Comparison of ENCODE assay signal across 8 cellular contexts in genomic region chr22:37457093-37457893, GRCh38. TPM values are rescaled to one million over a fixed set of nuclear protein-coding genes. Genes with fewer than 3 reads are reported as not detected.
DNase-seq lines count a peak whose midpoint lies in the region; ATAC-seq and TF ChIP-seq lines count a peak whose summit lies in the region.

No MANE protein-coding gene starts in this region.

- 40% methylated on average over 4 of the region's 4 CpGs for WGBS in prostate gland
- 33 to 35% methylated on average over 4 of the region's 4 CpGs for WGBS in aorta, 2 donors

- no peaks in the 10 kb centered on the region for H3K27me3 ChIP-seq in prostate gland (replicated peaks; ENCODE audit: insufficient read depth)
- H3K27me3 ChIP-seq in aorta (ENCODE audit: control insufficient read depth in 1 of 2, insufficient read depth in 2 of 2, low read length in 1 of 2), result no peaks in the 10 kb centered on the region

- no peaks in the 10 kb centered on the region for H3K9me3 ChIP-seq in prostate gland
- H3K9me3 ChIP-seq in aorta (ENCODE audit: control insufficient read depth, low read length), result no peaks in the 10 kb centered on the region

- H3K4me3 ChIP-seq in prostate gland, result no peak overlapping the region
- no peak overlapping the region for H3K4me3 ChIP-seq in aorta (ENCODE audit: low read length in 2 of 2)

- peak; percentile 48 for DNase-seq in DMS153 treated with DMSO at 0.1 percent for 48 hours (lab: John Stamatoyannopoulos, UW; ENCODE audit: unreplicated experiment)
- DNase-seq in HT-29 (ENCODE audit: low spot score), result peak; percentile 88
- DNase-seq in SHP77 treated with DMSO at 0.1 percent for 48 hours (lab: John Stamatoyannopoulos, UW), result peak; percentile 31
- peak; percentile 64 to 78 (median 76) for DNase-seq in activated naive CD4-positive, alpha-beta T cell (lab: John Stamatoyannopoulos, UW)
- peak; percentile 76 for DNase-seq in Right ventricle myocardium inferior (ENCODE audit: missing footprints)
- peak; percentile 69 for DNase-seq in prostate gland (ENCODE audit: low spot score)
- DNase-seq in aorta, result peak in 1 of 2 donors; percentile 71
- no peak for DNase-seq in foreskin melanocyte

- H3K27ac ChIP-seq in prostate gland (no peak overlapping the region), aorta (ENCODE audit: low read depth in 1 of 2, low read length in 2 of 2) (no peak overlapping the region)

- intact Hi-C loops in Right ventricle myocardium inferior (cut with DNase I), result loop anchor here (1.0 to 5.0 kb wide), 2 partner anchors 140 to 195 kb away; no protein-coding TSS in a partner anchor
- intact Hi-C loops in prostate gland (cut with DNase I), result loop anchor here (5.0 kb wide), 1 partner anchor 140 kb away; no protein-coding TSS in a partner anchor
- intact Hi-C loops in aorta (cut with DNase I), result loop anchor here in 1 of 2 donors (2.0 kb wide), 1 partner anchor 140 kb away; no protein-coding TSS in a partner anchor

- peak; percentile 81 to 94 (median 86) for TF ChIP-seq CTCF in prostate gland (IDR thresholded peaks at IDR 0.05)

- no peak for TF ChIP-seq POLR2A in prostate gland (IDR thresholded peaks at IDR 0.05)

- H3K36me3 ChIP-seq in prostate gland, result no peaks in the 10 kb centered on the region
- H3K36me3 ChIP-seq in aorta (ENCODE audit: control insufficient read depth in 1 of 2, insufficient read depth in 2 of 2, low read length in 1 of 2), result no peaks in the 10 kb centered on the region

- H3K4me1 ChIP-seq in prostate gland (replicated peaks) (no peaks in the 10 kb centered on the region), aorta (ENCODE audit: control insufficient read depth in 1 of 2, insufficient read depth in 2 of 2, low read length in 2 of 2) (no peaks in the 10 kb centered on the region)

- ATAC-seq in Right ventricle myocardium inferior (peak; percentile 72), aorta (ENCODE audit: low FRiP score) (peak; percentile 66)

RNA-seq across cellular contexts. Expression of gene MFNG, which starts 28.9 kb away (rescaled TPM):
- 1.0 and 2.1 TPM in 2 replicates for total RNA-seq in HT-29 (2014; rRNA removed; shearing (Covaris generic))
- total RNA-seq in Right ventricle myocardium inferior, result 14.4 TPM
- 1 to 10 TPM; 4.4 to 7.3 TPM for total RNA-seq in prostate gland
- 10 to 100 TPM; 22.8 to 35.4 TPM for total RNA-seq in aorta
- 10 to 100 TPM in 1 of 2 donors, 1 to 10 TPM in 1; 6.7 to 12.0 TPM for polyA plus RNA-seq in aorta

RNA-seq across cellular contexts. Expression of gene ELFN2, which starts 30.0 kb away (rescaled TPM):
- 0.03 TPM in 1 of 2 replicates, not detected in the other for total RNA-seq in HT-29 (2014; rRNA removed; shearing (Covaris generic))
- total RNA-seq in Right ventricle myocardium inferior (0.22 TPM), prostate gland (1 to 10 TPM; 2.8 to 4.3 TPM), aorta (under 1 TPM; 0.06 to 0.24 TPM)
- not detected for polyA plus RNA-seq in aorta
